ENCODE assay signal across 18 cellular contexts in the genomic region with DNA sequence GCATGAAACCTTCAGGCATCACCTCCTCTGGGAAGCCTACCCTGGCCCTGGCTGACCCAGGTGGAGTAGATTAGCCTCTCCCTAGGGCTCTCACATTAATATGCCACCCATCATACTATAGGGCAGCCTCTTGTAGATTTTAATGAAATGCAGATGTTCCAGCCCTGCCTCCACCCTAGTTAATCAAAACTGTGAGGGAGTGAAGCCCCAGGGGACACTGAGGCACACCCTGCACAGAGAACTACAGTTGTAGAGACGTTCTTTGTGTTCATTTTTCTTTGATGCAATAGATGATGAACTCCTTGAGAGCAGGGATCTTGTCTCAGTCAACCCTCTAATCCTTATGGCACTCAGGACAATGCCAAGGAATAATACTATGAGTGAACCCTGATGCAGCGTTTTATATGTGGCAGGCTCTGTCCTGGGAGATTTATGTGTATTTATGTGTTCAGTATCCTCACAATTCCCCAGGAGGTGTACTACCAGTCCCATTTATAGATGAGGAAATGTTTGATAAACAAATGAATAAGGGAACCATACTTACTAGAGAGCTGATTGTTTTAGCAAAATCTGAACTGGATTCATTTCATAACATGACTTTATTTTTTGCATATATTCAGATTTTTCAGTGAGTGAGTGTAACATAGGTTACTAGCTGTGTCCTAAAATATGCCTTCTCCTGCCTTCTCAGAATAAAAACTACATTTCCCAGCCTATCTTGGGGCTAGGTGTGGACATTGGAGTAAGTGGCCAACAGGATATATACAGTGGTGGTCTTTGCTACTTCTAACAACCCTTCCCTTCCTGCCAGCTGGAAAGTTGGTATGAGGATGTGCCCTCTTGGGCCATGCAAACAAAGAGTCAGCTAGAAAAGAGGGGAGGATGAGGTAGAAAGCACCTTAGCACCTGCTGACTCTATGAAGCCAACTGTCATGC. TPM values are rescaled to one million over a fixed set of nuclear protein-coding genes. Genes with fewer than 3 reads are reported as not detected.
A peak's percentile ranks its signal among the peaks of the same experiment; 100 is the strongest.
DNase-seq lines count a peak whose midpoint lies in the region; ATAC-seq and TF ChIP-seq lines count a peak whose summit lies in the region.
"Had no signal": no experiment of that assay in that cellular context is flagged by ENCODE, and none has a peak within 500 bp of the region (broad histone marks: within the 10 kb centered on the region; RNA-seq: fewer than 3 reads in every experiment).

No MANE protein-coding gene starts in this region.

- H3K9me3 ChIP-seq in GM23248 (ENCODE audit: low read depth) = no peaks in the 10 kb centered on the region
- H3K9me3 ChIP-seq in SK-N-MC (ENCODE audit: low read depth, low read length) = no peaks in the 10 kb centered on the region
- H3K9me3 ChIP-seq in gastroesophageal sphincter = no peaks in the 10 kb centered on the region
- H3K9me3 ChIP-seq: BE2C had no signal

- peaks cover 38% of the 10 kb centered on the region for H3K4me1 ChIP-seq in GM23248 (ENCODE audit: insufficient read depth)
- peaks cover 0 to 4% (median 0%) of the 10 kb centered on the region in 3 donors for H3K4me1 ChIP-seq in gastroesophageal sphincter

- ATAC-seq in gastroesophageal sphincter = peak; percentile 51
- ATAC-seq: K562 had no signal

- no peak for TF ChIP-seq POLR2A in gastroesophageal sphincter (IDR thresholded peaks at IDR 0.05)

- WGBS in GM23248 (ENCODE audit: low coverage in 1 of 2, low lambda C conversion rate in 2 of 2, missing lambda C conversion rate in 2 of 2), 2 experiments = 24 to 27% methylated on average over 2 of the region's 2 CpGs
- WGBS in gastroesophageal sphincter (ENCODE audit: low coverage in 1 of 2), 2 donors = 39 to 60% methylated on average over 1 to 2 of the region's 2 CpGs

- no peaks in the 10 kb centered on the region for H3F3A ChIP-seq in GM23248 (ENCODE audit: insufficient read depth)

- H3K36me3 ChIP-seq in GM23248 (ENCODE audit: low read depth) (no peaks in the 10 kb centered on the region), SK-N-MC (ENCODE audit: insufficient read depth, low read length) (no peaks in the 10 kb centered on the region), gastroesophageal sphincter (no peaks in the 10 kb centered on the region)
- H3K36me3 ChIP-seq: BE2C had no signal

- no peaks in the 10 kb centered on the region for H3K27me3 ChIP-seq in GM23248 (replicated peaks; ENCODE audit: insufficient read depth)
- peaks cover 9% of the 10 kb centered on the region for H3K27me3 ChIP-seq in gastroesophageal sphincter
- H3K27me3 ChIP-seq: BE2C had no signal

- H3K79me2 ChIP-seq in GM23248 (ENCODE audit: insufficient read depth) = no peaks in the 10 kb centered on the region

- no peak overlapping the region for H2AFZ ChIP-seq in GM23248

- DNase-seq in AG10803 (ENCODE audit: low read depth) = peak; percentile 49
- peak; percentile 16 for DNase-seq in GM23248
- peak; percentile 35 for DNase-seq in SK-N-MC (ENCODE audit: low read depth, low spot score)
- no peak for DNase-seq in activated CD4-positive, alpha-beta T cell treated with anti-CD3 and anti-CD28 coated beads, Interleukin-2, amount 50 U/mL, for 1 hour
- no peak for DNase-seq in NCI-H2196 (lab: John Stamatoyannopoulos, UW; ENCODE audit: unreplicated experiment)
- no peak for DNase-seq in activated gamma-delta T cell treated with Interleukin-2 at 50 U/mL for 16 hours
- no peak for DNase-seq in SHP77 treated with DMSO at 0.1 percent for 48 hours (lab: John Stamatoyannopoulos, UW)
- DNase-seq: BE2C; CD4-positive, alpha-beta memory T cell; DMS79 treated with DMSO at 0.1 percent for 48 hours; HCEC 1CT; MV-4-11; NCI-H1930; NCI-H446; SIG-M5; SW 1271 had no signal

- in situ Hi-C loops in GM23248 (cut with MboI) = no loop called here

- H4K20me1 ChIP-seq in GM23248 (ENCODE audit: insufficient read depth) = no peaks in the 10 kb centered on the region

- H3K4me2 ChIP-seq in GM23248 (ENCODE audit: unreplicated experiment) = no peak overlapping the region

- H3K9ac ChIP-seq in GM23248 (no peak overlapping the region), SK-N-MC (ENCODE audit: insufficient read length) (no peak overlapping the region)

- TF ChIP-seq EP300 in gastroesophageal sphincter (IDR thresholded peaks at IDR 0.05) = no peak

- TF ChIP-seq CTCF in AG10803 (conservative IDR thresholded peaks at IDR 0.05; ENCODE audit: low read length) (no peak), gastroesophageal sphincter (IDR thresholded peaks at IDR 0.05) (no peak)

- no peak overlapping the region for H3K27ac ChIP-seq in GM23248
- no peak overlapping the region for H3K27ac ChIP-seq in SK-N-MC
- no peak overlapping the region for H3K27ac ChIP-seq in gastroesophageal sphincter

- H3K4me3 ChIP-seq in AG10803 (ENCODE audit: low read length) (no peak overlapping the region), GM23248 (no peak overlapping the region), SK-N-MC (peak overlapping the region; percentile 45), gastroesophageal sphincter (no peak overlapping the region)
- H3K4me3 ChIP-seq: K562 had no signal

- H3K9me2 ChIP-seq in GM23248 (ENCODE audit: insufficient read depth) = no peaks in the 10 kb centered on the region

RNA-seq across cellular contexts. Expression of gene PRELP, which starts 23.5 kb away (rescaled TPM):
- under 0.01 and 0.32 TPM in 2 replicates for total RNA-seq in GM23248 (2014; rRNA removed; shearing (Covaris generic))
- 1.6 and 1.7 TPM in 2 replicates for polyA plus RNA-seq in GM23248 (2016; fragmentation: Nextera tagmentation; extraction: Ambion mirVana)
- total RNA-seq in gastroesophageal sphincter = 100 to 1,000 TPM in 1 of 4 donors, 10 to 100 TPM in 3; 63.9 to 149 (median 66.1) TPM
- total RNA-seq: CD4-positive, alpha-beta memory T cell had no signal
- polyA plus RNA-seq: CD4-positive, alpha-beta memory T cell; K562 had no signal

RNA-seq across cellular contexts. Expression of gene OPTC, which starts 41.8 kb away (rescaled TPM):
- not detected in 2 replicates for total RNA-seq in GM23248 (2014; rRNA removed; shearing (Covaris generic))
- polyA plus RNA-seq in GM23248 (2016; fragmentation: Nextera tagmentation; extraction: Ambion mirVana) = not detected in 2 replicates
- total RNA-seq in gastroesophageal sphincter = not detected
- total RNA-seq: CD4-positive, alpha-beta memory T cell; K562 had no signal
- polyA plus RNA-seq: CD4-positive, alpha-beta memory T cell; K562 had no signal

Comparison
In these comparisons a context has a peak if more than half of its experiments do, and no peak if none do; other contexts are left out.
1. DNase-seq: peak in AG10803 (single experiment), GM23248 (single experiment) and SK-N-MC (single experiment); none in activated CD4-positive, alpha-beta T cell treated with anti-CD3 and anti-CD28 coated beads, Interleukin-2, amount 50 U/mL, for 1 hour (single experiment), NCI-H2196 (single experiment), activated gamma-delta T cell treated with Interleukin-2 at 50 U/mL for 16 hours (single experiment) and SHP77 treated with DMSO at 0.1 percent for 48 hours (single experiment).
2. RNA of gene PRELP, which starts 23.5 kb away (total RNA-seq): 63.9 to 149 TPM in gastroesophageal sphincter; under 0.01 to 0.32 TPM in GM23248; every median in the first group is over 10 times any median in the second.